Comparison of ENCODE assay signal across 23 cellular contexts in the genomic region with DNA sequence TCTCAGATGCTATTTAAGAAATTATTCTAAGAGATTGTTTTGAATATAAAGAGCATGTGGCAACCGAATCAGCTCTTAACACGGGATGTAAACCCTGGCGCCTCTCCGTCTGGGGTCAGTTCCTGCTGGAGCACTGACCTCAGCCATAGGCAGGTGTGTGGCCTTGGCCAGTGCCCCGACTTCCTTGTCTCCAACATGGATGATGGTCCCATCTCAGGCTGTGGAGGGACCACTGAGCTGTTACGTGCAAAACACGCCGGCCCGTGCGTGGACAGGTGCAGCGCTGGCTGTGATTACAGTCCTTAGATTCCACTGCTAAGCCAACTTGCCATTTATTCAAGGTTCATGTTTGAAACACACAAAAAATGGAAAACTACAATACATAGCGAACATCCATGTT. TPM values are rescaled to one million over a fixed set of nuclear protein-coding genes. Genes with fewer than 3 reads are reported as not detected.
DNase-seq lines count a peak whose midpoint lies in the region; ATAC-seq and TF ChIP-seq lines count a peak whose summit lies in the region.
"Had no signal": no experiment of that assay in that cellular context is flagged by ENCODE, and none has a peak within 500 bp of the region (broad histone marks: within the 10 kb centered on the region; RNA-seq: fewer than 3 reads in every experiment).

No MANE protein-coding gene starts in this region.

- no peaks in the 10 kb centered on the region for H3K36me3 ChIP-seq in neuronal stem cell (replicated peaks in 1 of 2; ENCODE audit: control insufficient read depth in 2 of 2, insufficient read depth in 2 of 2, low read length in 2 of 2)
- no peaks in the 10 kb centered on the region for H3K36me3 ChIP-seq in hepatocyte (replicated peaks; ENCODE audit: insufficient read depth, low read depth)
- H3K36me3 ChIP-seq: BE2C had no signal

- H2BK5ac ChIP-seq in neuronal stem cell (ENCODE audit: low read length), result no peak overlapping the region

- H3K9me3 ChIP-seq in neuronal stem cell (replicated peaks in 1 of 2; ENCODE audit: control insufficient read depth in 2 of 2, insufficient read depth in 1 of 2, low read depth in 1 of 2, low read length in 2 of 2) (no peaks in the 10 kb centered on the region), hepatocyte (ENCODE audit: low read depth) (no peaks in the 10 kb centered on the region)
- H3K9me3 ChIP-seq: BE2C had no signal

- no peak overlapping the region for H3K4me2 ChIP-seq in neuronal stem cell (ENCODE audit: insufficient read depth, low read length, poor library complexity, severe bottlenecking)
- H3K4me2 ChIP-seq in hepatocyte, result no peak overlapping the region
- H3K4me2 ChIP-seq: BLaER1 had no signal

- no peaks in the 10 kb centered on the region for H3K79me1 ChIP-seq in neuronal stem cell (ENCODE audit: low read depth, low read length)

- no peak overlapping the region for H2BK120ac ChIP-seq in neuronal stem cell (ENCODE audit: low read depth, low read length)

- H4K91ac ChIP-seq in neuronal stem cell (ENCODE audit: low read depth, low read length, poor library complexity), result no peak overlapping the region

- no peak overlapping the region for H2AK5ac ChIP-seq in neuronal stem cell (ENCODE audit: low read depth, low read length)

- no peak overlapping the region for H3K14ac ChIP-seq in neuronal stem cell (ENCODE audit: low read length)

- no peaks in the 10 kb centered on the region for H3K79me2 ChIP-seq in hepatocyte

- no peak overlapping the region for H4K8ac ChIP-seq in neuronal stem cell (ENCODE audit: low read depth, low read length)

- H3K27ac ChIP-seq in coronary artery (no peak overlapping the region), neuronal stem cell (replicated peaks; ENCODE audit: low read length) (no peak overlapping the region), hepatocyte (no peak overlapping the region), dorsolateral prefrontal cortex (no peak overlapping the region)
- H3K27ac ChIP-seq: BLaER1 had no signal

- no peak for ATAC-seq in HG03521 (IDR thresholded peaks at IDR 0.05; ENCODE audit: unreplicated experiment)
- ATAC-seq: GM12878 had no signal

- H3K18ac ChIP-seq in neuronal stem cell (ENCODE audit: low read length), result peak overlapping the region; percentile 31

- TF ChIP-seq CTCF in coronary artery (IDR thresholded peaks at IDR 0.05) (no peak), hepatocyte (IDR thresholded peaks at IDR 0.05; ENCODE audit: poor library complexity) (no peak), dorsolateral prefrontal cortex (IDR thresholded peaks at IDR 0.05 in 54 of 56, conservative IDR thresholded peaks at IDR 0.05 in 2 of 56; ENCODE audit: low read depth in 1 of 56, partially characterized antibody in 56 of 56) (no peak)

- H2AFZ ChIP-seq in neuronal stem cell (ENCODE audit: low read length) (no peak overlapping the region), hepatocyte (no peak overlapping the region)

- H2BK12ac ChIP-seq in neuronal stem cell (ENCODE audit: low read length), result no peak overlapping the region

- H2BK15ac ChIP-seq in neuronal stem cell (ENCODE audit: low read length), result no peak overlapping the region

- H3K4ac ChIP-seq in neuronal stem cell (ENCODE audit: low read length), result no peak overlapping the region

- peak; percentile 35 for DNase-seq in coronary artery (ENCODE audit: low spot score)
- DNase-seq in neuronal stem cell (ENCODE audit: low spot score), result no peak
- no peak for DNase-seq in hepatocyte (ENCODE audit: low spot score)
- DNase-seq in dorsolateral prefrontal cortex, result no peak
- DNase-seq: 8988T; ACHN; BE2C; C1 segment of cervical spinal cord; CD4-positive, alpha-beta memory T cell; CD4-positive, CD25-positive, alpha-beta regulatory T cell; CD8-positive, alpha-beta memory T cell; COR-L47; DMS 273 treated with DMSO at 0.1 percent for 48 hours; DMS153; DMS53; DMS79; DND-41; EL; GDM1 had no signal

- H3K4me1 ChIP-seq in neuronal stem cell (ENCODE audit: control insufficient read depth in 2 of 2, insufficient read depth in 1 of 2, low read depth in 1 of 2, low read length in 2 of 2), result no peaks in the 10 kb centered on the region
- no peaks in the 10 kb centered on the region for H3K4me1 ChIP-seq in hepatocyte (ENCODE audit: insufficient read depth)
- H3K4me1 ChIP-seq: BE2C had no signal

- WGBS in neuronal stem cell (ENCODE audit: extremely low coverage in 2 of 2, insufficient read length in 2 of 2, insufficient replicate concordance in 1 of 2), 2 donors, result no CpG with 5 or more reads among the region's 12 CpGs
- WGBS in hepatocyte (ENCODE audit: low lambda C conversion rate, missing lambda C conversion rate), result 94% methylated on average over 12 of the region's 12 CpGs

- no peaks in the 10 kb centered on the region for H3K9me2 ChIP-seq in hepatocyte (replicated peaks; ENCODE audit: insufficient read depth)

- H3K23ac ChIP-seq in neuronal stem cell (ENCODE audit: low read depth, low read length, poor library complexity), result no peak overlapping the region

- no peaks in the 10 kb centered on the region for H4K20me1 ChIP-seq in hepatocyte (ENCODE audit: insufficient read depth, poor library complexity, severe bottlenecking)
- H4K20me1 ChIP-seq: BLaER1 had no signal

- H3K4me3 ChIP-seq in coronary artery (no peak overlapping the region), neuronal stem cell (ENCODE audit: low read length in 2 of 2) (no peak overlapping the region), hepatocyte (no peak overlapping the region), dorsolateral prefrontal cortex (no peak overlapping the region)
- H3K4me3 ChIP-seq: BLaER1, GM12878 had no signal

- no peak overlapping the region for H3K9ac ChIP-seq in neuronal stem cell (ENCODE audit: low read depth, low read length, poor library complexity)
- H3K9ac ChIP-seq: BLaER1 had no signal

- no peaks in the 10 kb centered on the region for H3K27me3 ChIP-seq in neuronal stem cell (ENCODE audit: control insufficient read depth in 3 of 3, insufficient read depth in 3 of 3, low read depth in 1 of 3, low read length in 3 of 3)
- H3K27me3 ChIP-seq in hepatocyte, result no peaks in the 10 kb centered on the region
- peaks cover 0 to 20% (median 0%) of the 10 kb centered on the region in 45 donors for H3K27me3 ChIP-seq in dorsolateral prefrontal cortex
- H3K27me3 ChIP-seq: BE2C, BLaER1 had no signal

- intact Hi-C loops in dorsolateral prefrontal cortex (cut with DNase I), result no loop called here

RNA-seq across cellular contexts. Expression of gene C10orf143, which starts 59.9 kb away (rescaled TPM):
- polyA plus RNA-seq in neuronal stem cell (2013, experiment 1 of 2), result 4.9 TPM
- 4.7 TPM for polyA plus RNA-seq in neuronal stem cell (2013, experiment 2 of 2)
- total RNA-seq in hepatocyte (0.50 and 2.5 TPM in 2 replicates), dorsolateral prefrontal cortex (1 to 10 TPM; 1.8 to 9.0 (median 5.0) TPM)
- 3.0 and 3.6 TPM in 2 replicates for polyA plus RNA-seq in hepatocyte
- total RNA-seq: G401 had no signal
